In genomic region chr7:5423272-5423843, GRCh38 we compare ENCODE assay signal across 8 cellular contexts. TPM values are rescaled to one million over a fixed set of nuclear protein-coding genes. Genes with fewer than 3 reads are reported as not detected.
DNase-seq lines count a peak whose midpoint lies in the region; ATAC-seq, FAIRE-seq and TF ChIP-seq lines count a peak whose summit lies in the region.

TNRC18 (minus strand) TSS chr7:5423834; CDS start chr7:5421246, 2,588 bp downstream.

- peak within 1 kb of the TSS; percentile 98 for H3K4me3 Mint-ChIP-seq in MCF 10A (ENCODE audit: unreplicated experiment)
- H3K4me3 Mint-ChIP-seq in stimulated activated memory B cell treated with anti-CD40 and anti-IgM and Interleukin-4, amounts not matched to agents 10 μg/mL and 1 μg/mL and 100 μg/mL, for 72 hours: peak within 1 kb of the TSS; percentile 76

- peaks cover 5% of the 10 kb centered on the region for H3K4me1 Mint-ChIP-seq in MCF 10A (ENCODE audit: insufficient read depth, unreplicated experiment)
- H3K4me1 Mint-ChIP-seq in stimulated activated memory B cell treated with anti-CD40 and anti-IgM and Interleukin-4, amounts not matched to agents 10 μg/mL and 1 μg/mL and 100 μg/mL, for 72 hours: peaks cover 63% of the 10 kb centered on the region

- H3K27me3 ChIP-seq in kidney epithelial cell (ENCODE audit: control insufficient read depth, insufficient read depth, low read length): no peaks in the 10 kb centered on the region

- intact Hi-C loops in MCF 10A (cut with micrococcal nuclease): no loop called here

- TF ChIP-seq CTCF in MCF 10A (IDR thresholded peaks at IDR 0.05; ENCODE audit: unreplicated experiment): no peak
- no peak for TF ChIP-seq CTCF in kidney epithelial cell (IDR thresholded peaks at IDR 0.05; ENCODE audit: insufficient read depth, low read length, poor library complexity, severe bottlenecking)
- no peak for TF ChIP-seq CTCF in D721Med (IDR thresholded peaks at IDR 0.05; ENCODE audit: insufficient read depth, missing control alignments)

- H3K4me1 ChIP-seq in ES-I3 (ENCODE audit: insufficient read depth, low read length): no peaks in the 10 kb centered on the region

- FAIRE-seq in D721Med (lab: Jason Lieb, UNC): no peak

- peaks cover 28% of the 10 kb centered on the region for H3K36me3 Mint-ChIP-seq in MCF 10A (ENCODE audit: insufficient read depth, unreplicated experiment)
- no peaks in the 10 kb centered on the region for H3K36me3 Mint-ChIP-seq in stimulated activated memory B cell treated with anti-CD40 and anti-IgM and Interleukin-4, amounts not matched to agents 10 μg/mL and 1 μg/mL and 100 μg/mL, for 72 hours

- H3K36me3 ChIP-seq in ES-I3 (ENCODE audit: insufficient read depth, low read length): no peaks in the 10 kb centered on the region
- no peaks in the 10 kb centered on the region for H3K36me3 ChIP-seq in kidney epithelial cell (ENCODE audit: control insufficient read depth, insufficient read depth, low read length)

- CTCF ChIA-PET in MCF 10A (lab: Yijun Ruan, JAX): interaction anchor here (0.7 to 2.4 kb wide), 3 partner anchors 22 to 228 kb away, joined by 3 to 16 read pairs (median 5); no protein-coding TSS in a partner anchor

- peak; percentile 64 for DNase-seq in NOMO-1 treated with DMSO at 0.1 percent for 48 hours (lab: John Stamatoyannopoulos, UW; ENCODE audit: unreplicated experiment)
- DNase-seq in MCF 10A (ENCODE audit: unreplicated experiment): no peak
- DNase-seq in kidney epithelial cell (ENCODE audit: low read depth): no peak
- DNase-seq in D721Med (ENCODE audit: insufficient read length, low spot score): no peak
- no peak for DNase-seq in dedifferentiated amniotic fluid mesenchymal stem cell (ENCODE audit: extremely low spot score)

- POLR2A ChIA-PET in MCF 10A (lab: Yijun Ruan, JAX): interaction anchor here (0.6 to 3.1 kb wide), 13 partner anchors 14 to 269 kb away, joined by 3 to 11 read pairs (median 4); no protein-coding TSS in a partner anchor

- H3K27me3 Mint-ChIP-seq in MCF 10A (ENCODE audit: insufficient read depth, unreplicated experiment): no peaks in the 10 kb centered on the region
- H3K27me3 Mint-ChIP-seq in stimulated activated memory B cell treated with anti-CD40 and anti-IgM and Interleukin-4, amounts not matched to agents 10 μg/mL and 1 μg/mL and 100 μg/mL, for 72 hours: peaks cover 72% of the 10 kb centered on the region

- H3K9me3 ChIP-seq in ES-I3 (ENCODE audit: control insufficient read depth, insufficient read depth, low read length): no peaks in the 10 kb centered on the region

- ATAC-seq in stimulated activated memory B cell treated with anti-CD40 and anti-IgM and Interleukin-4, amounts not matched to agents 10 μg/mL and 1 μg/mL and 100 μg/mL, for 72 hours: no peak
- ATAC-seq in HG03175 (IDR thresholded peaks at IDR 0.05; ENCODE audit: unreplicated experiment): no peak

- peak within 1 kb of the TSS; percentile 93 for H3K9ac ChIP-seq in ES-I3 (ENCODE audit: low read depth, low read length)

- no TSS peak for BruUV-seq in MCF 10A (replicated peaks; lab: Mats Ljungman, UMichigan)

- H3K9me3 Mint-ChIP-seq in MCF 10A (ENCODE audit: unreplicated experiment): no peaks in the 10 kb centered on the region
- no peaks in the 10 kb centered on the region for H3K9me3 Mint-ChIP-seq in stimulated activated memory B cell treated with anti-CD40 and anti-IgM and Interleukin-4, amounts not matched to agents 10 μg/mL and 1 μg/mL and 100 μg/mL, for 72 hours

- peak within 1 kb of the TSS; percentile 78 for H3K4me3 ChIP-seq in kidney epithelial cell (ENCODE audit: low read depth, low read length)

- H3K27ac Mint-ChIP-seq in MCF 10A (ENCODE audit: low read depth, unreplicated experiment): peak within 1 kb of the TSS; percentile 94
- peak within 1 kb of the TSS; percentile 31 for H3K27ac Mint-ChIP-seq in stimulated activated memory B cell treated with anti-CD40 and anti-IgM and Interleukin-4, amounts not matched to agents 10 μg/mL and 1 μg/mL and 100 μg/mL, for 72 hours

RNA-seq across cellular contexts. Expression of gene TNRC18, which starts in this region (rescaled TPM):
- total RNA-seq in MCF 10A (2022) (120 and 132 TPM in 2 replicates), kidney epithelial cell (31.6 and 38.4 TPM in 2 replicates)
